ENCODE assay signal across 8 cellular contexts in genomic region chr3:46979958-46980497, GRCh38. TPM values are rescaled to one million over a fixed set of nuclear protein-coding genes. Genes with fewer than 3 reads are reported as not detected.
DNase-seq lines count a peak whose midpoint lies in the region; ATAC-seq, FAIRE-seq and TF ChIP-seq lines count a peak whose summit lies in the region.

No MANE protein-coding gene starts in this region.

- no peak for TF ChIP-seq POLR2A in GM12878 (IDR thresholded peaks at IDR 0.05; ENCODE audit: low read depth, low read length)
- no peak for TF ChIP-seq POLR2A in right lobe of liver (IDR thresholded peaks at IDR 0.05)
- TF ChIP-seq POLR2A in transverse colon (IDR thresholded peaks at IDR 0.05) = no peak

- RAD21 ChIA-PET in GM12878 (lab: Charles Lee; ENCODE audit: unreplicated experiment) = interaction anchor here (0.9 to 3.9 kb wide), 9 partner anchors 7 to 53 kb away, joined by 3 to 28 read pairs (median 5); no protein-coding TSS in a partner anchor

- H3K27ac ChIP-seq in HL-60 (replicated peaks) = peak overlapping the region; percentile 82
- H3K27ac ChIP-seq in GM12878 (ENCODE audit: control insufficient read depth, insufficient read depth) = peak overlapping the region; percentile 61
- peak overlapping the region in 1 of 3 donors; percentile 77 for H3K27ac ChIP-seq in right lobe of liver
- peak overlapping the region; percentile 84 to 94 (median 92) for H3K27ac ChIP-seq in transverse colon

- H3K36me3 ChIP-seq in GM12878 (ENCODE audit: control insufficient read depth in 2 of 2, insufficient read depth in 2 of 2, low read length in 1 of 2) (no peaks in the 10 kb centered on the region), right lobe of liver (no peaks in the 10 kb centered on the region), transverse colon (no peaks in the 10 kb centered on the region)

- BruUV-seq in GM12878 (replicated peaks; lab: Mats Ljungman, UMichigan) = no TSS peak

- H4K20me1 ChIP-seq in GM12878 (ENCODE audit: control insufficient read depth, insufficient read depth) = no peaks in the 10 kb centered on the region

- SMC1A ChIA-PET in GM12878 (lab: Charles Lee; ENCODE audit: uncharacterized antibody, unreplicated experiment) = interaction anchor here (1.0 to 9.6 kb wide), 5 partner anchors 15 to 185 kb away, joined by 3 to 126 read pairs (median 4); partner anchors contain the start of gene SETD2

- no peaks in the 10 kb centered on the region for H3K27me3 ChIP-seq in HL-60 (ENCODE audit: insufficient read depth, poor library complexity, severe bottlenecking)
- no peaks in the 10 kb centered on the region for H3K27me3 ChIP-seq in GM12878 (replicated peaks in 1 of 2; ENCODE audit: control insufficient read depth in 2 of 2, insufficient read depth in 2 of 2, low read length in 1 of 2)
- H3K27me3 ChIP-seq in right lobe of liver = no peaks in the 10 kb centered on the region
- no peaks in the 10 kb centered on the region for H3K27me3 ChIP-seq in transverse colon

- CTCF ChIA-PET in GM12878 (lab: Yijun Ruan, JAX) = interaction anchor here (0.8 to 2.0 kb wide), 6 partner anchors 11 to 56 kb away, joined by 3 to 9 read pairs (median 4); no protein-coding TSS in a partner anchor

- 1% methylated on average over 14 of the region's 40 CpGs for WGBS in GM12878 (ENCODE audit: insufficient coverage, insufficient replicate concordance, low lambda C conversion rate, missing lambda C conversion rate)
- 4% methylated on average over 10 of the region's 40 CpGs for WGBS in right lobe of liver (ENCODE audit: insufficient coverage, low coverage, low lambda C conversion rate, missing lambda C conversion rate)
- WGBS in transverse colon (ENCODE audit: low coverage in 1 of 2), 2 donors = 2% methylated on average over 34 of the region's 40 CpGs; no CpG with 5 or more reads in 1 of the 2 donors

- no peak for TF ChIP-seq RAD21 in GM12878 (IDR thresholded peaks at IDR 0.05; ENCODE audit: insufficient read depth, low read depth, low read length)

- ATAC-seq in GM12878 (no peak), right lobe of liver (no peak), HG02870 (IDR thresholded peaks at IDR 0.05; ENCODE audit: unreplicated experiment) (no peak)

- FAIRE-seq in GM12878 (lab: Jason Lieb, UNC) = no peak

- DNase-seq in activated naive CD4-positive, alpha-beta T cell treated with Interleukin-2 at 50 U/mL for 16 hours = peak; percentile 26
- DNase-seq in activated naive CD4-positive, alpha-beta T cell treated with anti-CD3 and anti-CD28 coated beads, Interleukin-2, amount 50 U/mL, for 16 hours = no peak
- DNase-seq in HL-60 (ENCODE audit: low read depth in 1 of 2, low spot score in 1 of 2) (no peak), GM12878 (ENCODE audit: low read depth, low spot score) (no peak), right lobe of liver (peak in 2 of 3 donors; percentile 45 to 68), transverse colon (peak; percentile 39), NCI-H2081 treated with DMSO at 0.1 percent for 48 hours (lab: John Stamatoyannopoulos, UW) (no peak)

- H3K9me3 ChIP-seq in GM12878 (replicated peaks; ENCODE audit: control insufficient read depth, insufficient read depth, low read length) (no peaks in the 10 kb centered on the region), right lobe of liver (no peaks in the 10 kb centered on the region), transverse colon (no peaks in the 10 kb centered on the region)

- H2AFZ ChIP-seq in GM12878 (ENCODE audit: control insufficient read depth, low read depth, low read length) = peak overlapping the region; percentile 45

- peaks cover 22% of the 10 kb centered on the region for H3K4me1 ChIP-seq in GM12878 (ENCODE audit: control insufficient read depth, insufficient read depth, low read length)
- H3K4me1 ChIP-seq in right lobe of liver = peaks cover 0 to 18% (median 0%) of the 10 kb centered on the region in 4 donors
- H3K4me1 ChIP-seq in transverse colon = peaks cover 19 to 64% (median 55%) of the 10 kb centered on the region in 4 donors

- H3K4me3 ChIP-seq in HL-60 (replicated peaks; ENCODE audit: insufficient read depth, low read length) = peak overlapping the region; percentile 80
- peak overlapping the region; percentile 96 for H3K4me3 ChIP-seq in GM12878
- H3K4me3 ChIP-seq in right lobe of liver = peak overlapping the region; percentile 63 to 64 (median 64)
- H3K4me3 ChIP-seq in transverse colon = peak overlapping the region; percentile 11 to 68 (median 64)

- TF ChIP-seq EP300 in GM12878 (IDR thresholded peaks at IDR 0.05; ENCODE audit: borderline replicate concordance in 1 of 2, control insufficient read depth in 1 of 2, low read depth in 2 of 2, low read length in 2 of 2) (no peak), transverse colon (IDR thresholded peaks at IDR 0.05; ENCODE audit: low read depth) (no peak)

- intact Hi-C loops in GM12878 (cut with micrococcal nuclease; ENCODE audit: unreplicated experiment) = loop anchor here (1.0 kb wide), 1 partner anchor 10 kb away; no protein-coding TSS in a partner anchor
- intact Hi-C loops in right lobe of liver (cut with DNase I) = no loop called here
- intact Hi-C loops in transverse colon (cut with DNase I; ENCODE audit: low total_unique reads) = loop anchor here (5.0 kb wide), 1 partner anchor 43 kb away; no protein-coding TSS in a partner anchor

- POLR2A ChIA-PET in GM12878 (lab: Charles Lee) = interaction anchor here (0.5 to 2.4 kb wide), 17 partner anchors 9 to 400 kb away, joined by 3 to 9 read pairs (median 5); partner anchors contain the start of gene PTPN23

- peak overlapping the region; percentile 92 for H3K9ac ChIP-seq in GM12878 (ENCODE audit: control insufficient read depth, insufficient read depth, low read length)

- TF ChIP-seq CTCF in HL-60 (IDR thresholded peaks at IDR 0.05; ENCODE audit: insufficient read depth, low read length) = no peak
- no peak for TF ChIP-seq CTCF in GM12878 (IDR thresholded peaks at IDR 0.05 in 2 of 3, conservative IDR thresholded peaks at IDR 0.05 in 1 of 3; ENCODE audit: control insufficient read depth in 2 of 3, extremely low read depth in 1 of 3, insufficient read depth in 1 of 3, low read depth in 3 of 3, low read length in 3 of 3)
- peak in 1 of 4 donors; percentile 0 for TF ChIP-seq CTCF in right lobe of liver (IDR thresholded peaks at IDR 0.05)
- no peak for TF ChIP-seq CTCF in transverse colon (IDR thresholded peaks at IDR 0.05)

- in situ Hi-C loops in GM12878 (cut with MboI) (no loop called here), transverse colon (cut with MboI; ENCODE audit: low pct_ligation_motif_present in 1 of 4, low pct_unique_long_range_greater_than_20kb in 1 of 4, low sequenced_read_pairs in 3 of 4) (loop anchor here in 1 of 4 donors (10.0 kb wide), 1 partner anchor 45 kb away; no protein-coding TSS in a partner anchor)

- peaks cover 59% of the 10 kb centered on the region for H3K79me2 ChIP-seq in GM12878 (ENCODE audit: control insufficient read depth, insufficient read depth, low read length)

- peak overlapping the region; percentile 98 for H3K4me2 ChIP-seq in GM12878 (ENCODE audit: control insufficient read depth, insufficient read depth)

TF ChIP-seq in GM12878, 131 proteins besides CTCF, POLR2A, EP300 and RAD21 (continues in another document):
- TF ChIP-seq FOS (IDR thresholded peaks at IDR 0.05; ENCODE audit: borderline replicate concordance, extremely low read depth, insufficient read length) (no peak), ETV6 (conservative IDR thresholded peaks at IDR 0.05 in 1 of 2, IDR thresholded peaks at IDR 0.05 in 1 of 2; ENCODE audit: borderline replicate concordance in 1 of 2, low read depth in 1 of 2) (no peak)

RNA-seq across cellular contexts. Expression of gene NBEAL2, which starts 0.6 kb away (rescaled TPM):
- 152 and 168 TPM in 2 replicates for total RNA-seq in GM12878 (2013; cell fraction: nucleolus; rRNA removed)
- total RNA-seq in GM12878 (2014; rRNA removed) (47.2 and 52.0 TPM in 2 replicates), GM12878 (2014; rRNA removed; fragmentation: Illumina TruSeq; extraction: Trizol) (19.7 and 21.8 TPM in 2 replicates), GM12878 (2021) (106 and 127 TPM in 2 replicates), right lobe of liver (10 to 100 TPM in 5 of 6 experiments, 1 to 10 TPM in 1; 8.9 to 11.7 (median 10.8) TPM), transverse colon (100 to 1,000 TPM in 2 of 4 donors, 10 to 100 TPM in 2; 81.1 to 163 (median 122) TPM)
- 27.1 TPM for polyA plus RNA-seq in GM12878 (2011; ENCODE audit: low read depth)
- polyA plus RNA-seq in GM12878 (2011; rRNA removed) (17.1 and 29.0 TPM in 2 replicates), GM12878 (2014; fragmentation: Illumina TruSeq; extraction: Trizol) (16.4 and 41.4 TPM in 2 replicates), GM12878 (2014; fragmentation: Nextera tagmentation; extraction: Ambion mirVana) (under 1 TPM; 0.07 to 0.18 TPM), GM12878 (2014; rRNA removed) (96.3 and 110 TPM in 2 replicates), GM12878 (2016; fragmentation: Nextera tagmentation; extraction: Ambion mirVana) (10 to 100 TPM; 22.5 to 29.7 TPM)
- polyA plus RNA-seq in GM12878 (2011; cell fraction: cytosol; rRNA removed) = 39.5 and 52.6 TPM in 2 replicates
- polyA plus RNA-seq in GM12878 (2011; cell fraction: nucleus; rRNA removed) = 940 and 1,024 TPM in 2 replicates
- polyA plus RNA-seq in GM12878 (2012) = 62.9 and 78.4 TPM in 2 replicates
- polyA minus RNA-seq in GM12878 (2011; rRNA and poly(A)+ RNA removed) = 21.7 and 46.1 TPM in 2 replicates
- polyA minus RNA-seq in GM12878 (2011; cell fraction: cytosol; rRNA and poly(A)+ RNA removed) = 21.8 and 25.3 TPM in 2 replicates
- polyA minus RNA-seq in GM12878 (2011; cell fraction: nucleus; rRNA and poly(A)+ RNA removed) = 95.1 and 139 TPM in 2 replicates

RNA-seq across cellular contexts. Expression of gene CCDC12, which starts 3.5 kb away (rescaled TPM):
- 111 and 121 TPM in 2 replicates for total RNA-seq in GM12878 (2013; cell fraction: nucleolus; rRNA removed)
- total RNA-seq in GM12878 (2014; rRNA removed) = 46.9 and 53.0 TPM in 2 replicates
- total RNA-seq in GM12878 (2014; rRNA removed; fragmentation: Illumina TruSeq; extraction: Trizol) = 67.3 and 72.4 TPM in 2 replicates
- total RNA-seq in GM12878 (2021) = 65.8 and 65.9 TPM in 2 replicates
- 29.4 TPM for polyA plus RNA-seq in GM12878 (2011; ENCODE audit: low read depth)
- 31.2 and 45.6 TPM in 2 replicates for polyA plus RNA-seq in GM12878 (2011; rRNA removed)
- polyA plus RNA-seq in GM12878 (2011; cell fraction: cytosol; rRNA removed) = 52.2 and 68.0 TPM in 2 replicates
- 63.4 and 85.5 TPM in 2 replicates for polyA plus RNA-seq in GM12878 (2011; cell fraction: nucleus; rRNA removed)
- 47.7 and 72.7 TPM in 2 replicates for polyA plus RNA-seq in GM12878 (2012)
- polyA plus RNA-seq in GM12878 (2014; fragmentation: Illumina TruSeq; extraction: Trizol) = 11.2 and 63.3 TPM in 2 replicates
- polyA plus RNA-seq in GM12878 (2014; fragmentation: Nextera tagmentation; extraction: Ambion mirVana) = 10 to 100 TPM in 1 of 2 experiments, 1 to 10 TPM in 1; 9.2 to 22.5 TPM
- 59.3 and 67.6 TPM in 2 replicates for polyA plus RNA-seq in GM12878 (2014; rRNA removed)
- 10 to 100 TPM; 83.1 to 91.4 TPM for polyA plus RNA-seq in GM12878 (2016; fragmentation: Nextera tagmentation; extraction: Ambion mirVana)
- 69.5 and 77.8 TPM in 2 replicates for polyA minus RNA-seq in GM12878 (2011; rRNA and poly(A)+ RNA removed)
- polyA minus RNA-seq in GM12878 (2011; cell fraction: cytosol; rRNA and poly(A)+ RNA removed) = 15.6 and 18.2 TPM in 2 replicates
- polyA minus RNA-seq in GM12878 (2011; cell fraction: nucleus; rRNA and poly(A)+ RNA removed) = 64.3 and 144 TPM in 2 replicates
- 10 to 100 TPM; 14.6 to 24.2 (median 17.0) TPM for total RNA-seq in right lobe of liver
- 10 to 100 TPM; 50.1 to 72.9 (median 53.0) TPM for total RNA-seq in transverse colon

Comparison
In these comparisons a context has a peak if more than half of its experiments do, and no peak if none do; other contexts are left out.
1. DNase-seq: peak in activated naive CD4-positive, alpha-beta T cell treated with Interleukin-2 at 50 U/mL for 16 hours (single experiment), right lobe of liver (2 of 3) and transverse colon (single experiment); none in activated naive CD4-positive, alpha-beta T cell treated with anti-CD3 and anti-CD28 coated beads, Interleukin-2, amount 50 U/mL, for 16 hours (single experiment), HL-60 (0 of 2), GM12878 (single experiment) and NCI-H2081 treated with DMSO at 0.1 percent for 48 hours (single experiment).
2. intact Hi-C loops: an anchor here in GM12878 (1.0 kb wide) and transverse colon (5.0 kb wide); none called in right lobe of liver.
3. Peak in every context shown above with its lines, with median percentiles within 50 percentile points of each other: H3K4me3 ChIP-seq.